In the genomic region with DNA sequence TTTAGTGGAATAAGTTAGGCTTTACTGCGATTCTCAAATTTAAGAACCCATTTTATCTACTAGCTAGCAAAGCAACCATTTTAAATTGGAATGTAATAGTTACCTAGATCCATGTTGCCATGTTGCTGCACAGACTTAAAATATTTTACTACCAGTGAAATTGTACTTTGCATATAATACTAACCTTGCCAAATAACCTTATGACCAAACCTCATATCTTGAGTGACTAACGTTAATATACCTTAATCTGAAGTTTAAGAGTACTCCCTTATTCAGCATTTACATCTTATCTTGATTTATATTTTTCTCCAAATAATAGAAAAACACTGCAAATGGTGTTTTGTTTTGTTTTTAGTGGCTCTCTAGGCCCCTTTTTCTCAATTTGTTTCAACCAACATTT, we compare ENCODE assay signal across 19 cellular contexts. TPM values are rescaled to one million over a fixed set of nuclear protein-coding genes. Genes with fewer than 3 reads are reported as not detected.
A peak's percentile ranks its signal among the peaks of the same experiment; 100 is the strongest.
DNase-seq lines count a peak whose midpoint lies in the region; ATAC-seq and TF ChIP-seq lines count a peak whose summit lies in the region.
"Had no signal": no experiment of that assay in that cellular context is flagged by ENCODE, and none has a peak within 500 bp of the region (broad histone marks: within the 10 kb centered on the region; RNA-seq: fewer than 3 reads in every experiment).

No MANE protein-coding gene starts in this region.

- no peak overlapping the region; a peak in 1 of 22 replicates for H3K9ac ChIP-seq in BLaER1 treated with 17β-estradiol and CSF1 and Interleukin-3, amounts not matched to agents 10 nM and 100 nM
- H3K9ac ChIP-seq in Loucy (ENCODE audit: low read depth, low read length, poor library complexity, severe bottlenecking) (no peak overlapping the region), parathyroid adenoma (no peak overlapping the region)

- no peaks in the 10 kb centered on the region for H3K27me3 ChIP-seq in BLaER1 treated with 17β-estradiol and CSF1 and Interleukin-3, amounts not matched to agents 10 nM and 100 nM
- no peaks in the 10 kb centered on the region for H3K27me3 ChIP-seq in Loucy (ENCODE audit: insufficient read depth, low read length, poor library complexity, severe bottlenecking)
- no peaks in the 10 kb centered on the region for H3K27me3 ChIP-seq in parathyroid adenoma (ENCODE audit: control insufficient read depth, insufficient read depth, low read length)
- H3K27me3 ChIP-seq: MG63, Peyer's patch had no signal

- ATAC-seq in central memory CD8-positive, alpha-beta T cell (replicated peaks; ENCODE audit: extremely low read depth, poor library complexity, severe bottlenecking) = no peak
- ATAC-seq in stimulated activated naive B cell treated with anti-CD40 and anti-IgM and Interleukin-4, amounts not matched to agents 10 μg/mL and 1 μg/mL and 100 μg/mL, for 72 hours (replicated peaks) = no peak
- ATAC-seq: HepG2 had no signal

- no peaks in the 10 kb centered on the region for H3K9me3 ChIP-seq in BLaER1 treated with 17β-estradiol and CSF1 and Interleukin-3, amounts not matched to agents 10 nM and 100 nM (replicated peaks in 1 of 11)
- no peaks in the 10 kb centered on the region for H3K9me3 ChIP-seq in Loucy (ENCODE audit: insufficient read depth, low read depth, low read length)
- no peaks in the 10 kb centered on the region for H3K9me3 ChIP-seq in parathyroid adenoma (ENCODE audit: control insufficient read depth, low read length)
- H3K9me3 ChIP-seq: HAP-1, MG63, Peyer's patch had no signal

- H3K4me1 Mint-ChIP-seq in central memory CD8-positive, alpha-beta T cell = peaks cover 11% of the 10 kb centered on the region
- H3K4me1 Mint-ChIP-seq in activated naive CD4-positive, alpha-beta T cell treated with anti-CD3 and anti-CD28 coated beads for 36 hours (ENCODE audit: low read depth) = peaks cover 10% of the 10 kb centered on the region
- peaks cover 0 to 16% of the 10 kb centered on the region in 2 donors for H3K4me1 Mint-ChIP-seq in stimulated activated naive B cell treated with anti-CD40 and anti-IgM and Interleukin-4, amounts not matched to agents 10 μg/mL and 1 μg/mL and 100 μg/mL, for 72 hours

- CTCF ChIA-PET in activated naive CD4-positive, alpha-beta T cell treated with anti-CD3 and anti-CD28 coated beads for 36 hours (lab: Charles Lee) = interaction anchor here (0.7 to 1.1 kb wide), 2 partner anchors 27 to 175 kb away, joined by 3 read pairs; no protein-coding TSS in a partner anchor

- H3K9me3 Mint-ChIP-seq in central memory CD8-positive, alpha-beta T cell = no peaks in the 10 kb centered on the region
- no peaks in the 10 kb centered on the region for H3K9me3 Mint-ChIP-seq in activated naive CD4-positive, alpha-beta T cell treated with anti-CD3 and anti-CD28 coated beads for 36 hours
- H3K9me3 Mint-ChIP-seq in stimulated activated naive B cell treated with anti-CD40 and anti-IgM and Interleukin-4, amounts not matched to agents 10 μg/mL and 1 μg/mL and 100 μg/mL, for 72 hours = peaks cover 0 to 2% of the 10 kb centered on the region in 2 donors
- H3K9me3 Mint-ChIP-seq: CD4-positive, alpha-beta T cell; HFFc6 had no signal

- H3K79me2 ChIP-seq in Loucy (ENCODE audit: insufficient read depth, low read length) (no peaks in the 10 kb centered on the region), parathyroid adenoma (no peaks in the 10 kb centered on the region)

- peak overlapping the region in 2 of 11 experiments; percentile 43 to 46; a peak in 4 of 22 replicates for H3K27ac ChIP-seq in BLaER1 treated with 17β-estradiol and CSF1 and Interleukin-3, amounts not matched to agents 10 nM and 100 nM
- no peak overlapping the region for H3K27ac ChIP-seq in parathyroid adenoma
- H3K27ac ChIP-seq: Peyer's patch had no signal

- H3K36me3 ChIP-seq in BLaER1 treated with 17β-estradiol and CSF1 and Interleukin-3, amounts not matched to agents 10 nM and 100 nM = no peaks in the 10 kb centered on the region
- no peaks in the 10 kb centered on the region for H3K36me3 ChIP-seq in Loucy (ENCODE audit: insufficient read depth, low read length)
- no peaks in the 10 kb centered on the region for H3K36me3 ChIP-seq in parathyroid adenoma (ENCODE audit: control insufficient read depth, insufficient read depth, low read length)
- H3K36me3 ChIP-seq: HAP-1, MG63, Peyer's patch had no signal

- no peak for DNase-seq in central memory CD8-positive, alpha-beta T cell (ENCODE audit: low spot score in 2 of 2)
- DNase-seq in activated naive CD4-positive, alpha-beta T cell treated with anti-CD3 and anti-CD28 coated beads for 36 hours = no peak
- no peak for DNase-seq in NCI-H2196 (lab: John Stamatoyannopoulos, UW; ENCODE audit: unreplicated experiment)
- no peak for DNase-seq in stimulated activated naive B cell treated with anti-CD40 and anti-IgM and Interleukin-4, amounts not matched to agents 10 μg/mL and 1 μg/mL and 100 μg/mL, for 72 hours
- DNase-seq: CD4-positive, alpha-beta T cell; GOT3; HFFc6; MG63; NCI-H1105 treated with DMSO at 0.1 percent for 48 hours; NCI-H146; NCI-H1930; NCI-H2107; Peyer's patch; SIG-M5 had no signal

- H3K36me3 Mint-ChIP-seq in central memory CD8-positive, alpha-beta T cell (ENCODE audit: insufficient read depth) = peaks cover 2% of the 10 kb centered on the region
- H3K36me3 Mint-ChIP-seq in activated naive CD4-positive, alpha-beta T cell treated with anti-CD3 and anti-CD28 coated beads for 36 hours (ENCODE audit: low read depth) = no peaks in the 10 kb centered on the region
- H3K36me3 Mint-ChIP-seq in stimulated activated naive B cell treated with anti-CD40 and anti-IgM and Interleukin-4, amounts not matched to agents 10 μg/mL and 1 μg/mL and 100 μg/mL, for 72 hours = peaks cover 0 to 3% of the 10 kb centered on the region in 2 donors

- no peak overlapping the region for H3K4me3 ChIP-seq in BLaER1 treated with 17β-estradiol and CSF1 and Interleukin-3, amounts not matched to agents 10 nM and 100 nM
- H3K4me3 ChIP-seq in Loucy (ENCODE audit: low read length, poor library complexity, severe bottlenecking) (peak overlapping the region; percentile 36), parathyroid adenoma (ENCODE audit: low read depth, low read length) (no peak overlapping the region)
- H3K4me3 ChIP-seq: HAP-1, MG63, Peyer's patch had no signal

- H2AFZ ChIP-seq in Loucy (ENCODE audit: low read length) (no peak overlapping the region), parathyroid adenoma (peak overlapping the region; percentile 44)

- intact Hi-C loops in activated naive CD4-positive, alpha-beta T cell treated with anti-CD3 and anti-CD28 coated beads for 36 hours (cut with micrococcal nuclease) = no loop called here

- H3K4me1 ChIP-seq in BLaER1 treated with 17β-estradiol and CSF1 and Interleukin-3, amounts not matched to agents 10 nM and 100 nM = peaks cover 24 to 41% (median 33%) of the 10 kb centered on the region in 10 experiments
- H3K4me1 ChIP-seq in Loucy (ENCODE audit: insufficient read depth, low read length, poor library complexity, severe bottlenecking) (peaks cover 36% of the 10 kb centered on the region), parathyroid adenoma (peaks cover 5% of the 10 kb centered on the region)
- H3K4me1 ChIP-seq: HAP-1, Peyer's patch had no signal

- no peak overlapping the region for H3K4me3 Mint-ChIP-seq in central memory CD8-positive, alpha-beta T cell
- no peak overlapping the region for H3K4me3 Mint-ChIP-seq in activated naive CD4-positive, alpha-beta T cell treated with anti-CD3 and anti-CD28 coated beads for 36 hours
- no peak overlapping the region for H3K4me3 Mint-ChIP-seq in stimulated activated naive B cell treated with anti-CD40 and anti-IgM and Interleukin-4, amounts not matched to agents 10 μg/mL and 1 μg/mL and 100 μg/mL, for 72 hours
- H3K4me3 Mint-ChIP-seq: CD4-positive, alpha-beta T cell; HFFc6 had no signal

- TF ChIP-seq CTCF in Loucy (conservative IDR thresholded peaks at IDR 0.05; ENCODE audit: low read length) (no peak), parathyroid adenoma (IDR thresholded peaks at IDR 0.05) (no peak)

- peak overlapping the region; percentile 30 to 76 (median 58); a peak in 20 of 22 replicates for H3K4me2 ChIP-seq in BLaER1 treated with 17β-estradiol and CSF1 and Interleukin-3, amounts not matched to agents 10 nM and 100 nM
- peak overlapping the region; percentile 65 for H3K4me2 ChIP-seq in Loucy (ENCODE audit: low read depth, low read length, poor library complexity, severe bottlenecking)
- H3K4me2 ChIP-seq in parathyroid adenoma (ENCODE audit: low read length) = no peak overlapping the region

- H3F3A ChIP-seq in Loucy (ENCODE audit: low read depth) = 0 out of 2 replicates have a peak, but pooled peaks cover 4% of the 10 kb centered on the region

- H4K20me1 ChIP-seq in BLaER1 treated with 17β-estradiol and CSF1 and Interleukin-3, amounts not matched to agents 10 nM and 100 nM = no peaks in the 10 kb centered on the region
- no peaks in the 10 kb centered on the region for H4K20me1 ChIP-seq in Loucy (ENCODE audit: insufficient read depth, low read length, poor library complexity, severe bottlenecking)

- H3K27me3 Mint-ChIP-seq in central memory CD8-positive, alpha-beta T cell = no peaks in the 10 kb centered on the region
- H3K27me3 Mint-ChIP-seq in activated naive CD4-positive, alpha-beta T cell treated with anti-CD3 and anti-CD28 coated beads for 36 hours (ENCODE audit: low read depth) = no peaks in the 10 kb centered on the region
- no peaks in the 10 kb centered on the region for H3K27me3 Mint-ChIP-seq in stimulated activated naive B cell treated with anti-CD40 and anti-IgM and Interleukin-4, amounts not matched to agents 10 μg/mL and 1 μg/mL and 100 μg/mL, for 72 hours
- H3K27me3 Mint-ChIP-seq: CD4-positive, alpha-beta T cell had no signal

- H3K27ac Mint-ChIP-seq in central memory CD8-positive, alpha-beta T cell (ENCODE audit: low read depth) = peak overlapping the region; percentile 13
- no peak overlapping the region for H3K27ac Mint-ChIP-seq in activated naive CD4-positive, alpha-beta T cell treated with anti-CD3 and anti-CD28 coated beads for 36 hours
- no peak overlapping the region for H3K27ac Mint-ChIP-seq in stimulated activated naive B cell treated with anti-CD40 and anti-IgM and Interleukin-4, amounts not matched to agents 10 μg/mL and 1 μg/mL and 100 μg/mL, for 72 hours
- H3K27ac Mint-ChIP-seq: CD4-positive, alpha-beta T cell; HFFc6 had no signal

- H3K9me2 ChIP-seq in Loucy (replicated peaks; ENCODE audit: low read depth, low read length) = no peaks in the 10 kb centered on the region

RNA-seq across cellular contexts. Expression of a gene that starts 50.3 kb away (rescaled TPM):
- 10 to 100 TPM; 38.7 to 48.1 TPM for total RNA-seq in activated naive CD4-positive, alpha-beta T cell treated with anti-CD3 and anti-CD28 coated beads for 36 hours
